Comparison of ENCODE assay signal across 1 cellular context in the genomic region with DNA sequence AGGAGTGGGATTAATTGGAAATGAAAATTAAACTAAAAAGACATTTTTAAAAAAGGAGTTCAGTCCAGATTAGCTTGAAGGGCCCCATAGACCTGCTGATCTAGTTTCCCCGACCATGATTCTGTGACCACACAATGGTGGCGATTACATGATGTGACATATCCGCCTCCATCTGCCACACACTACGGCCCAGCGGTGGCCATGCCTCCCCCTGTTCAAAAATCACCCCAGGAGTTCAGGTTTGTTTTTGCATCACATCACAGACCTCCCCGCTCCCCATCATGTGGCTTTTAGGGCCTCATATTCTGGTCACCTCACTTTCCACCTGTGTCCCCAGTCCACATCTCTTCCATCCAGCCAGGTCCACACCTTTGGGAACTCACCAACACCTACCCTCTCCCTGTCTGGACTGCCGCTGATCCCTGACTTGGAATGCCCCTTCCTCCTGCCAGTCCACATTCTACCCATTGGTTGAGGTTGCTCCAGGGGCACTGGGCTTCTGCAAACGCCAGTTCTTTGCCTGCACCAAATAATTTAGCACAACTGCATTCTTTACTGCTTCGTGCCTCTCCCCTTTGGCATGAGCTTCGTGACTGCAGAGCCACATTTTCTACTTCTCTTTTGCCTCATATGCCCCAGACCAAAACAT.
TF ChIP-seq lines count a peak whose summit lies in the region.

No MANE protein-coding gene starts in this region.

TF ChIP-seq in H1, 55 proteins besides CTCF, POLR2A, EP300 and RAD21:
- no peak for TF ChIP-seq CHD1 (IDR thresholded peaks at IDR 0.05; ENCODE audit: low read depth, low read length)
- TF ChIP-seq HDAC6 (IDR thresholded peaks at IDR 0.05; ENCODE audit: low read depth, low read length), result no peak
- TF ChIP-seq, protein P1, sequence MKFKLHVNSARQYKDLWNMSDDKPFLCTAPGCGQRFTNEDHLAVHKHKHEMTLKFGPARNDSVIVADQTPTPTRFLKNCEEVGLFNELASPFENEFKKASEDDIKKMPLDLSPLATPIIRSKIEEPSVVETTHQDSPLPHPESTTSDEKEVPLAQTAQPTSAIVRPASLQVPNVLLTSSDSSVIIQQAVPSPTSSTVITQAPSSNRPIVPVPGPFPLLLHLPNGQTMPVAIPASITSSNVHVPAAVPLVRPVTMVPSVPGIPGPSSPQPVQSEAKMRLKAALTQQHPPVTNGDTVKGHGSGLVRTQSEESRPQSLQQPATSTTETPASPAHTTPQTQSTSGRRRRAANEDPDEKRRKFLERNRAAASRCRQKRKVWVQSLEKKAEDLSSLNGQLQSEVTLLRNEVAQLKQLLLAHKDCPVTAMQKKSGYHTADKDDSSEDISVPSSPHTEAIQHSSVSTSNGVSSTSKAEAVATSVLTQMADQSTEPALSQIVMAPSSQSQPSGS (IDR thresholded peaks at IDR 0.05; ENCODE audit: low read length), result no peak
- no peak for TF ChIP-seq GABPA (IDR thresholded peaks at IDR 0.05; ENCODE audit: borderline replicate concordance, insufficient read depth, low read length)
- no peak for TF ChIP-seq TBP (IDR thresholded peaks at IDR 0.05; ENCODE audit: low read depth, low read length)
- TF ChIP-seq SIX5 (IDR thresholded peaks at IDR 0.05; ENCODE audit: low read depth, low read length), result no peak
- no peak for TF ChIP-seq BCL11A (IDR thresholded peaks at IDR 0.05; ENCODE audit: low read depth in 2 of 2, low read length in 2 of 2)
- no peak for TF ChIP-seq SP2 (IDR thresholded peaks at IDR 0.05; ENCODE audit: low read length)
- no peak for TF ChIP-seq EGR1 (IDR thresholded peaks at IDR 0.05; ENCODE audit: borderline replicate concordance, low read depth, low read length)
- no peak for TF ChIP-seq TAF7 (optimal IDR thresholded peaks at IDR 0.05; ENCODE audit: borderline replicate concordance, low read depth, low read length)
- no peak for TF ChIP-seq RBBP5 (IDR thresholded peaks at IDR 0.05; ENCODE audit: borderline replicate concordance, low read depth, low read length)
